8 cellular contexts compared by ENCODE assay signal in genomic region chr4:7539659-7540058, GRCh38.
DNase-seq lines count a peak whose midpoint lies in the region; ATAC-seq and TF ChIP-seq lines count a peak whose summit lies in the region.

No MANE protein-coding gene starts in this region.

- H3K9me3 ChIP-seq in vagina = no peaks in the 10 kb centered on the region

- no peak overlapping the region for H3K4me3 Mint-ChIP-seq in dendritic cell treated with granulocyte-macrophage colony-stimulating factor and Interleukin-4, amounts not matched to agents 40 ng/mL and 50 ng/mL, for 4 days
- H3K4me3 Mint-ChIP-seq in stimulated activated naive B cell treated with anti-CD40 and anti-IgM and Interleukin-4, amounts not matched to agents 10 μg/mL and 1 μg/mL and 100 μg/mL, for 72 hours = no peak overlapping the region

- H3K36me3 ChIP-seq in vagina = no peaks in the 10 kb centered on the region

- peak; percentile 19 for ATAC-seq in left ventricle myocardium superior
- no peak for ATAC-seq in Right ventricle myocardium inferior
- ATAC-seq in stimulated activated naive B cell treated with anti-CD40 and anti-IgM and Interleukin-4, amounts not matched to agents 10 μg/mL and 1 μg/mL and 100 μg/mL, for 72 hours (replicated peaks) = peak; percentile 39 to 46
- ATAC-seq in GM18861 (IDR thresholded peaks at IDR 0.05; ENCODE audit: unreplicated experiment) = no peak

- H3K9me3 Mint-ChIP-seq in dendritic cell treated with granulocyte-macrophage colony-stimulating factor and Interleukin-4, amounts not matched to agents 40 ng/mL and 50 ng/mL, for 4 days = peaks cover 12% of the 10 kb centered on the region
- H3K9me3 Mint-ChIP-seq in stimulated activated naive B cell treated with anti-CD40 and anti-IgM and Interleukin-4, amounts not matched to agents 10 μg/mL and 1 μg/mL and 100 μg/mL, for 72 hours = peaks cover 7 to 13% of the 10 kb centered on the region in 2 donors

- H3K27me3 ChIP-seq in vagina = no peaks in the 10 kb centered on the region

- H3K4me1 ChIP-seq in vagina = no peaks in the 10 kb centered on the region

- intact Hi-C loops in left ventricle myocardium superior (cut with micrococcal nuclease) (no loop called here), Right ventricle myocardium inferior (cut with DNase I) (no loop called here), vagina (cut with DNase I) (no loop called here)
- intact Hi-C loops in dendritic cell treated with granulocyte-macrophage colony-stimulating factor and Interleukin-4, amounts not matched to agents 40 ng/mL and 50 ng/mL, for 4 days (cut with micrococcal nuclease) = no loop called here

- DNase-seq in left ventricle myocardium superior (no peak), Right ventricle myocardium inferior (ENCODE audit: missing footprints) (no peak), T follicular helper cell (ENCODE audit: low read depth) (peak; percentile 31), foreskin melanocyte (no peak), vagina (ENCODE audit: extremely low spot score in 2 of 2) (no peak)
- no peak for DNase-seq in stimulated activated naive B cell treated with anti-CD40 and anti-IgM and Interleukin-4, amounts not matched to agents 10 μg/mL and 1 μg/mL and 100 μg/mL, for 72 hours

- no peak for TF ChIP-seq POLR2A in vagina (IDR thresholded peaks at IDR 0.05)

- H3K27ac Mint-ChIP-seq in dendritic cell treated with granulocyte-macrophage colony-stimulating factor and Interleukin-4, amounts not matched to agents 40 ng/mL and 50 ng/mL, for 4 days = peak overlapping the region; percentile 18
- H3K27ac Mint-ChIP-seq in stimulated activated naive B cell treated with anti-CD40 and anti-IgM and Interleukin-4, amounts not matched to agents 10 μg/mL and 1 μg/mL and 100 μg/mL, for 72 hours = no peak overlapping the region

- H3K27ac ChIP-seq in vagina = no peak overlapping the region

- no peak overlapping the region for H3K4me3 ChIP-seq in vagina

- H3K4me1 Mint-ChIP-seq in dendritic cell treated with granulocyte-macrophage colony-stimulating factor and Interleukin-4, amounts not matched to agents 40 ng/mL and 50 ng/mL, for 4 days (ENCODE audit: low read depth) = peaks cover 7% of the 10 kb centered on the region
- H3K4me1 Mint-ChIP-seq in stimulated activated naive B cell treated with anti-CD40 and anti-IgM and Interleukin-4, amounts not matched to agents 10 μg/mL and 1 μg/mL and 100 μg/mL, for 72 hours = no peaks in the 10 kb centered on the region

- H3K27me3 Mint-ChIP-seq in dendritic cell treated with granulocyte-macrophage colony-stimulating factor and Interleukin-4, amounts not matched to agents 40 ng/mL and 50 ng/mL, for 4 days = no peaks in the 10 kb centered on the region
- no peaks in the 10 kb centered on the region for H3K27me3 Mint-ChIP-seq in stimulated activated naive B cell treated with anti-CD40 and anti-IgM and Interleukin-4, amounts not matched to agents 10 μg/mL and 1 μg/mL and 100 μg/mL, for 72 hours

- no peak for TF ChIP-seq CTCF in vagina (IDR thresholded peaks at IDR 0.05)

- no peaks in the 10 kb centered on the region for H3K36me3 Mint-ChIP-seq in dendritic cell treated with granulocyte-macrophage colony-stimulating factor and Interleukin-4, amounts not matched to agents 40 ng/mL and 50 ng/mL, for 4 days (ENCODE audit: low read depth)
- H3K36me3 Mint-ChIP-seq in stimulated activated naive B cell treated with anti-CD40 and anti-IgM and Interleukin-4, amounts not matched to agents 10 μg/mL and 1 μg/mL and 100 μg/mL, for 72 hours = no peaks in the 10 kb centered on the region

Comparison
In these comparisons a context has a peak if more than half of its experiments do, and no peak if none do; other contexts are left out.
1. ATAC-seq: peak in left ventricle myocardium superior (single experiment) and stimulated activated naive B cell treated with anti-CD40 and anti-IgM and Interleukin-4, amounts not matched to agents 10 μg/mL and 1 μg/mL and 100 μg/mL, for 72 hours (2 of 2); none in Right ventricle myocardium inferior (single experiment) and GM18861 (single experiment).